ENCODE assay signal across 1 cellular context in genomic region chr19:41195675-41196497, GRCh38.
TF ChIP-seq lines count a peak whose summit lies in the region.

No MANE protein-coding gene starts in this region.

TF ChIP-seq in H1, 55 proteins besides CTCF, POLR2A, EP300 and RAD21:
- no peak for TF ChIP-seq POU5F1 (IDR thresholded peaks at IDR 0.05; ENCODE audit: low read depth, low read length)
